15 cellular contexts compared by ENCODE assay signal in genomic region chr5:133441166-133441815, GRCh38.
"Had no signal": no experiment of that assay in that cellular context is flagged by ENCODE, and none has a peak within 500 bp of the region (broad histone marks: within the 10 kb centered on the region; RNA-seq: fewer than 3 reads in every experiment).

No MANE protein-coding gene starts in this region.

- H3K9me3 ChIP-seq: esophagus squamous epithelium, gastroesophageal sphincter, neutrophil, sigmoid colon, thoracic aorta had no signal

- H3K4me3 ChIP-seq: esophagus squamous epithelium, gastroesophageal sphincter, sigmoid colon, skin epidermis, thoracic aorta had no signal

- H3K27me3 ChIP-seq: esophagus squamous epithelium, gastroesophageal sphincter, sigmoid colon had no signal

- H3K27ac Mint-ChIP-seq: naive thymus-derived CD4-positive, alpha-beta T cell; nephron progenitor cell; stimulated activated naive B cell treated with anti-CD40 and anti-IgM and Interleukin-4, amounts not matched to agents 10 μg/mL and 1 μg/mL and 100 μg/mL, for 72 hours had no signal

- H3K4me3 Mint-ChIP-seq: naive thymus-derived CD4-positive, alpha-beta T cell; nephron progenitor cell; stimulated activated naive B cell treated with anti-CD40 and anti-IgM and Interleukin-4, amounts not matched to agents 10 μg/mL and 1 μg/mL and 100 μg/mL, for 72 hours; stimulated activated naive CD8-positive, alpha-beta T cell treated with anti-CD3 and anti-CD28 coated beads, Interleukin-15, amount 100 ng/mL, for 72 hours had no signal

- H3K4me1 Mint-ChIP-seq: naive thymus-derived CD4-positive, alpha-beta T cell; stimulated activated naive B cell treated with anti-CD40 and anti-IgM and Interleukin-4, amounts not matched to agents 10 μg/mL and 1 μg/mL and 100 μg/mL, for 72 hours; stimulated activated naive CD8-positive, alpha-beta T cell treated with anti-CD3 and anti-CD28 coated beads, Interleukin-15, amount 100 ng/mL, for 72 hours had no signal

- ATAC-seq: naive thymus-derived CD4-positive, alpha-beta T cell; stimulated activated naive B cell treated with anti-CD40 and anti-IgM and Interleukin-4, amounts not matched to agents 10 μg/mL and 1 μg/mL and 100 μg/mL, for 72 hours; stimulated activated naive CD8-positive, alpha-beta T cell treated with anti-CD3 and anti-CD28 coated beads, Interleukin-15, amount 100 ng/mL, for 72 hours had no signal

- H3K4me1 ChIP-seq: sigmoid colon had no signal

- H3K27ac ChIP-seq: gastroesophageal sphincter, neutrophil, sigmoid colon, thoracic aorta had no signal

- DNase-seq: esophagus squamous epithelium; foreskin fibroblast; glutamatergic neuron; nephron progenitor cell; sigmoid colon; stimulated activated CD4-positive, alpha-beta T cell treated with anti-CD3 and anti-CD28 coated beads, Interleukin-2, amount 100 ng/mL, for 24 hours; stimulated activated CD4-positive, alpha-beta T cell treated with anti-CD3 and anti-CD28 coated beads, Interleukin-4, amount 100 ng/mL, for 4 hours; stimulated activated naive B cell treated with anti-CD40 and anti-IgM and Interleukin-4, amounts not matched to agents 10 μg/mL and 1 μg/mL and 100 μg/mL, for 72 hours; stimulated activated naive CD8-positive, alpha-beta T cell treated with anti-CD3 and anti-CD28 coated beads, Interleukin-15, amount 100 ng/mL, for 72 hours; trophoblast cell had no signal

- H3K36me3 Mint-ChIP-seq: naive thymus-derived CD4-positive, alpha-beta T cell had no signal

- H3K9me3 Mint-ChIP-seq: nephron progenitor cell; stimulated activated naive B cell treated with anti-CD40 and anti-IgM and Interleukin-4, amounts not matched to agents 10 μg/mL and 1 μg/mL and 100 μg/mL, for 72 hours; stimulated activated naive CD8-positive, alpha-beta T cell treated with anti-CD3 and anti-CD28 coated beads, Interleukin-15, amount 100 ng/mL, for 72 hours had no signal

- H3K36me3 ChIP-seq: esophagus squamous epithelium, gastroesophageal sphincter, neutrophil, sigmoid colon, thoracic aorta had no signal
